ENCODE assay signal across 8 cellular contexts in the genomic region with DNA sequence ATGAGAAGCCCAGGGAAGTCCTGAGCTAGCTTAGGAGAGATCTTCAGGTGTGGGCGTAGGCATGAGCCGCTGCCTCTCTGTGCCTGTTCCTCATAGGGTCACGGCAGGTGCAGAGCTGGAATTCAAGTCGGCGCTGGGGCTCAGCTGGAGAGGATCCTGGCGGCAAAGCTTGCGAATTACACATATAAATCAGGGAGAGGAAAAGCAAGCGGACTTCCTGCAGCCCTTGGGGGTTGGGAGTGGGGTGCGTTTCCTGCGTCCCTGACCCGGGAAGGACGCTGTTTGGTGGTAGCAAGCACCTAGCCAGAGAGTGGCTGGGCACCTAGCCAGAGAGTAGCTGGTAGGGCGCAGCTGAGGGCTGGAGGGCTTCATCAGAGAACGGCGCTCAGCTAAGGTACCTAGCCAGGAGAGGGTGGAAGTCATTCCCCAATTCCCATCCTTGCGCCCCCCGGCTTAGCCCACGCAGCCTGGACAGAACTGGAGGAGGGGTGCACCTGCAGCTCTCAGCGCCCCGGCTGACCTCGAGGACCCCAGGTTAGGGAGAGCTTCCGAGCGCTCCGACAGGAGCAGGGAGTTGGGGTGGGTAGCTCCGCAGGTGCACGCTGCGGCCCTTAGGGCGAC. TPM values are rescaled to one million over a fixed set of nuclear protein-coding genes. Genes with fewer than 3 reads are reported as not detected.
DNase-seq lines count a peak whose midpoint lies in the region; ATAC-seq lines count a peak whose summit lies in the region.

No MANE protein-coding gene starts in this region.

- DNase-seq in NCI-H1048 (lab: John Stamatoyannopoulos, UW) (peak; percentile 34), SW480 (ENCODE audit: low spot score) (peak; percentile 98), dermis blood vessel endothelial cell (peak; percentile 64), left colon (peak; percentile 70 to 75), NK-92 (lab: John Stamatoyannopoulos, UW; ENCODE audit: unreplicated experiment) (no peak)
- DNase-seq in stimulated activated CD8-positive, alpha-beta memory T cell treated with anti-CD3 and anti-CD28 coated beads, Interleukin-15, amount 100 ng/mL, for 24 hours (ENCODE audit: low read depth), result peak; percentile 2

- no peak overlapping the region for H3K27ac ChIP-seq in BLaER1

- peaks cover 56% of the 10 kb centered on the region for H3K27me3 ChIP-seq in BLaER1

- peaks cover 28% of the 10 kb centered on the region for H4K20me1 ChIP-seq in BLaER1

- no peaks in the 10 kb centered on the region for H3K36me3 ChIP-seq in BLaER1

- no peak overlapping the region for H3K9ac ChIP-seq in BLaER1

- peak overlapping the region; percentile 77 for H3K4me3 ChIP-seq in BLaER1

- H3K9me3 ChIP-seq in BLaER1, result no peaks in the 10 kb centered on the region

- intact Hi-C loops in left colon (cut with DNase I, micrococcal nuclease), result loop anchor here in 1 of 2 donors (10.0 kb wide), 1 partner anchor 57 kb away; no protein-coding TSS in a partner anchor

- peak; percentile 8 for ATAC-seq in GM21447 (IDR thresholded peaks at IDR 0.05; ENCODE audit: unreplicated experiment)
- ATAC-seq in left colon, result peak; percentile 66

- H3K4me2 ChIP-seq in BLaER1, result peak overlapping the region; percentile 100

- peaks cover 19% of the 10 kb centered on the region for H3K4me1 ChIP-seq in BLaER1

RNA-seq across cellular contexts. Expression of a gene that starts 0.5 kb away (rescaled TPM):
- total RNA-seq in dermis blood vessel endothelial cell (1.3 and 2.0 TPM in 2 replicates), left colon (1 to 10 TPM in 1 of 2 donors, under 1 TPM in 1; 0.98 to 2.5 TPM)
